Comparison of ENCODE assay signal across 17 cellular contexts in the genomic region with DNA sequence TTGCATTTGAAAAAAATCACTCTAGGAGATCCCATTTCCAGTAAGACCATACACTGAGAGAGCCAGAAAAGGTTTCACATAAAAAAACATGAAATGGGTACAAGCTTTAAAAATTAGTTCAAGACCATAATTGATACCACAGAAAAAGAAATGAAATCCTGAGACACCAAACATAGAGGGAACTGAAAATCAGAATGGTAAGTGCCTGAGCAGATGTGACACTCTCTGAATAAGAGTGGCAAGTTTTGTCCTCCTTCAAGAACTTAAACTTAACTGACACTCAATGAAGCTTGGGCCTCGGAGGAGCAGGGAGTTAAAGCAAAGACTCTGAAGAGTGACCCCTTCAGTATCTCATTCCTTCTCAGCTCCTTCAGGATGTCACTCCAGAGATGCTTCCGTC. TPM values are rescaled to one million over a fixed set of nuclear protein-coding genes. Genes with fewer than 3 reads are reported as not detected.
DNase-seq lines count a peak whose midpoint lies in the region; ATAC-seq, FAIRE-seq and TF ChIP-seq lines count a peak whose summit lies in the region.
"Had no signal": no experiment of that assay in that cellular context is flagged by ENCODE, and none has a peak within 500 bp of the region (broad histone marks: within the 10 kb centered on the region; RNA-seq: fewer than 3 reads in every experiment).

No MANE protein-coding gene starts in this region.

- no peak overlapping the region for H3K4me3 ChIP-seq in coronary artery

- no peak for TF ChIP-seq CTCF in GM20000 (IDR thresholded peaks at IDR 0.05; ENCODE audit: extremely low read depth, missing control alignments)
- no peak for TF ChIP-seq CTCF in coronary artery (IDR thresholded peaks at IDR 0.05)

- H3K27ac ChIP-seq in coronary artery: no peak overlapping the region
- H3K27ac ChIP-seq: WERI-Rb-1 had no signal

- no peak for TF ChIP-seq POLR2A in GM12892 (IDR thresholded peaks at IDR 0.05; ENCODE audit: low read depth, low read length)

- peak; percentile 62 for FAIRE-seq in GM12892 (lab: Jason Lieb, UNC)
- FAIRE-seq: endometrium, kidney had no signal

- DNase-seq in GM12892 (ENCODE audit: insufficient read length): no peak
- DNase-seq in SK-N-DZ (ENCODE audit: low spot score): no peak
- no peak for DNase-seq in left colon
- DNase-seq in GM20000 (ENCODE audit: low spot score): no peak
- DNase-seq in coronary artery (ENCODE audit: low spot score): no peak
- DNase-seq: ACHN; activated naive CD4-positive, alpha-beta T cell treated with anti-CD3 and anti-CD28 coated beads for 36 hours; COR-L47; kidney; NCI-H2107; SK-N-SH; WERI-Rb-1 had no signal

- intact Hi-C loops in left colon (cut with DNase I, micrococcal nuclease): no loop called here

- peak; percentile 88 for ATAC-seq in GM19438 (IDR thresholded peaks at IDR 0.05; ENCODE audit: low read depth, unreplicated experiment)
- ATAC-seq in HG02642 (IDR thresholded peaks at IDR 0.05; ENCODE audit: poor library complexity, unreplicated experiment): peak; percentile 73
- ATAC-seq in HG03439 (IDR thresholded peaks at IDR 0.05; ENCODE audit: unreplicated experiment): peak; percentile 71
- ATAC-seq in left colon: no peak

RNA-seq across cellular contexts. Expression of a gene that starts 23.2 kb away (rescaled TPM):
- not detected for polyA plus RNA-seq in GM12892 (2012; ENCODE audit: missing spikeins)
- not detected in 2 replicates for polyA plus RNA-seq in SK-N-DZ (2014; cell fraction: cytosol; rRNA removed)
- not detected in 2 replicates for polyA plus RNA-seq in SK-N-DZ (2014; cell fraction: nucleus; rRNA removed)
- 10 to 100 TPM; 18.4 to 19.6 TPM for total RNA-seq in left colon
- total RNA-seq: activated naive CD4-positive, alpha-beta T cell treated with anti-CD3 and anti-CD28 coated beads for 36 hours; LHCN-M2 had no signal
- polyA plus RNA-seq: SK-N-SH had no signal
